Comparison of ENCODE assay signal across 1 cellular context in the genomic region with DNA sequence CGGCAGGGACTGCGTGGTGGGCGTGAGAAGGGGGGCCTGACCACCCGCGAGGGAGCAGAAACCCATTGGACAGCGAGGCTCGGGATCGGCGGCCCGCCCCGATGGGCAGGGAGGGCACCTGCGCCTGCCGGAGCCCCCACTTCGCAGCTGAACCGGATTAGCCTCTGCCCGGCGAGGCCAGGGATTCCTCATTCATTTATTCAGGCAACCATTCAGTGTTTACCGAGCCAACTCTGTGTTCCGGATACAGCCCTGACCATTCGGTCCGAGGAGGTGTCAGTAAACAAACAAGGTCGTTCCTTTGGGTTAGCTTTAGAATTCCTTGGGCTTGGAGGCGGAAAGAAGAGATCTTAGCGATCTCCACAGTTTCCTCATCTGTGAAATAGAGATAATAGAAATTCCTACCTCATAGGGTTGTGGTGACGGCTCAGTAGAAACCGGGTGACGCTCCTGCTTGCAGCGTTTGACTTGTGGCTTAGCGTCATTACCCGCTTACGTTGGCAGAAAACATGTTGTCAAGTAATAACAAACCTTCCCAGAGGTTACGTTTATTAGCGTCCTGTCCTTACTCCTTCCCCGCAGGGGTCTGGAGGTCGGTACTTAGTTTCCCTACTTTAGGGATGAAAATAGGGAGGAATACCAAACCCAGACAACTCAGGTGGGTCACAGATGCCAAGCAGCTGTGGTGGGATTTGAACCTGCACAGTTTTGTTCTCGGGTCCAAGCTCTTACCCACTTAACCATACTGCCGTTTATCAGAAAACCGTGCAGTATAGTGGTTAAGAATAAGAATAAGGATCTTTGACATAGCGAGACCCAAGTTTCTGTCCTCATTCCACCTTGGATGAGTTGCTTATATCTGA.
TF ChIP-seq lines count a peak whose summit lies in the region.

No MANE protein-coding gene starts in this region.

TF ChIP-seq in HepG2, 621 proteins besides CTCF, POLR2A, EP300 and RAD21 (continued from another document and continues in another):
- TF ChIP-seq, protein P1, sequence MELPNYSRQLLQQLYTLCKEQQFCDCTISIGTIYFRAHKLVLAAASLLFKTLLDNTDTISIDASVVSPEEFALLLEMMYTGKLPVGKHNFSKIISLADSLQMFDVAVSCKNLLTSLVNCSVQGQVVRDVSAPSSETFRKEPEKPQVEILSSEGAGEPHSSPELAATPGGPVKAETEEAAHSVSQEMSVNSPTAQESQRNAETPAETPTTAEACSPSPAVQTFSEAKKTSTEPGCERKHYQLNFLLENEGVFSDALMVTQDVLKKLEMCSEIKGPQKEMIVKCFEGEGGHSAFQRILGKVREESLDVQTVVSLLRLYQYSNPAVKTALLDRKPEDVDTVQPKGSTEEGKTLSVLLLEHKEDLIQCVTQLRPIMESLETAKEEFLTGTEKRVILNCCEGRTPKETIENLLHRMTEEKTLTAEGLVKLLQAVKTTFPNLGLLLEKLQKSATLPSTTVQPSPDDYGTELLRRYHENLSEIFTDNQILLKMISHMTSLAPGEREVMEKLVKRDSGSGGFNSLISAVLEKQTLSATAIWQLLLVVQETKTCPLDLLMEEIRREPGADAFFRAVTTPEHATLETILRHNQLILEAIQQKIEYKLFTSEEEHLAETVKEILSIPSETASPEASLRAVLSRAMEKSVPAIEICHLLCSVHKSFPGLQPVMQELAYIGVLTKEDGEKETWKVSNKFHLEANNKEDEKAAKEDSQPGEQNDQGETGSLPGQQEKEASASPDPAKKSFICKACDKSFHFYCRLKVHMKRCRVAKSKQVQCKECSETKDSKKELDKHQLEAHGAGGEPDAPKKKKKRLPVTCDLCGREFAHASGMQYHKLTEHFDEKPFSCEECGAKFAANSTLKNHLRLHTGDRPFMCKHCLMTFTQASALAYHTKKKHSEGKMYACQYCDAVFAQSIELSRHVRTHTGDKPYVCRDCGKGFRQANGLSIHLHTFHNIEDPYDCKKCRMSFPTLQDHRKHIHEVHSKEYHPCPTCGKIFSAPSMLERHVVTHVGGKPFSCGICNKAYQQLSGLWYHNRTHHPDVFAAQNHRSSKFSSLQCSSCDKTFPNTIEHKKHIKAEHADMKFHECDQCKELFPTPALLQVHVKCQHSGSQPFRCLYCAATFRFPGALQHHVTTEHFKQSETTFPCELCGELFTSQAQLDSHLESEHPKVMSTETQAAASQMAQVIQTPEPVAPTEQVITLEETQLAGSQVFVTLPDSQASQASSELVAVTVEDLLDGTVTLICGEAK (IDR thresholded peaks at IDR 0.05) = no peak
- TF ChIP-seq, protein P1 (CRISPR knock-in tag; IDR thresholded peaks at IDR 0.05) = no peak; the same call in 1 of the 2 replicates
- TF ChIP-seq, protein P2, sequence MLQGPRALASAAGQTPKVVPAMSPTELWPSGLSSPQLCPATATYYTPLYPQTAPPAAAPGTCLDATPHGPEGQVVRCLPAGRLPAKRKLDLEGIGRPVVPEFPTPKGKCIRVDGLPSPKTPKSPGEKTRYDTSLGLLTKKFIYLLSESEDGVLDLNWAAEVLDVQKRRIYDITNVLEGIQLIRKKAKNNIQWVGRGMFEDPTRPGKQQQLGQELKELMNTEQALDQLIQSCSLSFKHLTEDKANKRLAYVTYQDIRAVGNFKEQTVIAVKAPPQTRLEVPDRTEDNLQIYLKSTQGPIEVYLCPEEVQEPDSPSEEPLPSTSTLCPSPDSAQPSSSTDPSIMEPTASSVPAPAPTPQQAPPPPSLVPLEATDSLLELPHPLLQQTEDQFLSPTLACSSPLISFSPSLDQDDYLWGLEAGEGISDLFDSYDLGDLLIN (CRISPR knock-in tag; IDR thresholded peaks at IDR 0.05; ENCODE audit: borderline replicate concordance) = peak; percentile 87
- TF ChIP-seq MEIS2 (CRISPR knock-in tag; IDR thresholded peaks at IDR 0.05) (no peak), ZNF766 (CRISPR knock-in tag; IDR thresholded peaks at IDR 0.05; ENCODE audit: borderline replicate concordance) (peak; percentile 78; the same call in 1 of the 2 replicates), NFKBIZ (CRISPR knock-in tag; IDR thresholded peaks at IDR 0.05) (no peak), ZNF615 (CRISPR knock-in tag; IDR thresholded peaks at IDR 0.05; ENCODE audit: borderline replicate concordance) (peak; percentile 96), IRX3 (CRISPR knock-in tag; IDR thresholded peaks at IDR 0.05; ENCODE audit: borderline replicate concordance, low read depth) (no peak), POLR2G (IDR thresholded peaks at IDR 0.05; ENCODE audit: low read depth, low read length) (peak; percentile 91; the same call in 1 of the 2 replicates), ATAD3A (CRISPR knock-in tag; IDR thresholded peaks at IDR 0.05) (no peak), KLF13 (CRISPR knock-in tag; IDR thresholded peaks at IDR 0.05) (peak; percentile 9; the same call in 1 of the 2 replicates), RARA (CRISPR knock-in tag; IDR thresholded peaks at IDR 0.05) (0 out of 2 replicates have a peak, but pooled peaks have one; percentile 16), RORA (CRISPR knock-in tag; IDR thresholded peaks at IDR 0.05) (no peak), FOSL2 (CRISPR knock-in tag; IDR thresholded peaks at IDR 0.05) (peak; percentile 32), GABPA (IDR thresholded peaks at IDR 0.05; ENCODE audit: low read depth, low read length) (no peak), GABPA (CRISPR knock-in tag; IDR thresholded peaks at IDR 0.05; ENCODE audit: low read depth) (peak; percentile 49; the same call in 1 of the 2 replicates), ZNF678 (CRISPR knock-in tag; IDR thresholded peaks at IDR 0.05) (peak; percentile 80; the same call in 1 of the 2 replicates), ELF3 (CRISPR knock-in tag; IDR thresholded peaks at IDR 0.05) (no peak; the same call in 1 of the 2 replicates), TP53 (CRISPR knock-in tag; conservative IDR thresholded peaks at IDR 0.05) (0 out of 2 replicates have a peak, but pooled peaks have one; percentile 63), KLF9 (CRISPR knock-in tag; IDR thresholded peaks at IDR 0.05; ENCODE audit: low read depth) (peak; percentile 89; the same call in 1 of the 2 replicates), MED8 (CRISPR knock-in tag; IDR thresholded peaks at IDR 0.05; ENCODE audit: insufficient replicate concordance) (no peak), ZC3H13 (CRISPR knock-in tag; IDR thresholded peaks at IDR 0.05) (no peak; the same call in 1 of the 2 replicates), HOXD1 (CRISPR knock-in tag; IDR thresholded peaks at IDR 0.05) (peak; percentile 54; the same call in 1 of the 2 replicates), FOXA1 (IDR thresholded peaks at IDR 0.05) (no peak), FOXA1 (CRISPR knock-in tag; IDR thresholded peaks at IDR 0.05) (peak; percentile 80), FOXA3 (CRISPR knock-in tag; IDR thresholded peaks at IDR 0.05) (peak; percentile 78), ARNTL (CRISPR knock-in tag; IDR thresholded peaks at IDR 0.05) (peak; percentile 46; the same call in 1 of the 2 replicates), RBFOX2 (IDR thresholded peaks at IDR 0.05; ENCODE audit: low read depth, low read length) (peak; percentile 55), ZNF709 (CRISPR knock-in tag; IDR thresholded peaks at IDR 0.05) (no peak), HDAC6 (IDR thresholded peaks at IDR 0.05; ENCODE audit: low read depth, low read length) (no peak), FOXO1 (CRISPR knock-in tag; IDR thresholded peaks at IDR 0.05) (peak; percentile 42), JUN (CRISPR knock-in tag; IDR thresholded peaks at IDR 0.05) (no peak; the same call in 1 of the 2 replicates), ZFP36L2 (CRISPR knock-in tag; IDR thresholded peaks at IDR 0.05) (no peak), SSRP1 (CRISPR knock-in tag; IDR thresholded peaks at IDR 0.05) (peak; percentile 100)
- TF ChIP-seq, protein P3, sequence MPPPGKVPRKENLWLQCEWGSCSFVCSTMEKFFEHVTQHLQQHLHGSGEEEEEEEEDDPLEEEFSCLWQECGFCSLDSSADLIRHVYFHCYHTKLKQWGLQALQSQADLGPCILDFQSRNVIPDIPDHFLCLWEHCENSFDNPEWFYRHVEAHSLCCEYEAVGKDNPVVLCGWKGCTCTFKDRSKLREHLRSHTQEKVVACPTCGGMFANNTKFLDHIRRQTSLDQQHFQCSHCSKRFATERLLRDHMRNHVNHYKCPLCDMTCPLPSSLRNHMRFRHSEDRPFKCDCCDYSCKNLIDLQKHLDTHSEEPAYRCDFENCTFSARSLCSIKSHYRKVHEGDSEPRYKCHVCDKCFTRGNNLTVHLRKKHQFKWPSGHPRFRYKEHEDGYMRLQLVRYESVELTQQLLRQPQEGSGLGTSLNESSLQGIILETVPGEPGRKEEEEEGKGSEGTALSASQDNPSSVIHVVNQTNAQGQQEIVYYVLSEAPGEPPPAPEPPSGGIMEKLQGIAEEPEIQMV (CRISPR knock-in tag; IDR thresholded peaks at IDR 0.05; ENCODE audit: low read depth) = 0 out of 2 replicates have a peak, but pooled peaks have one; percentile 12
- TF ChIP-seq, protein P4, sequence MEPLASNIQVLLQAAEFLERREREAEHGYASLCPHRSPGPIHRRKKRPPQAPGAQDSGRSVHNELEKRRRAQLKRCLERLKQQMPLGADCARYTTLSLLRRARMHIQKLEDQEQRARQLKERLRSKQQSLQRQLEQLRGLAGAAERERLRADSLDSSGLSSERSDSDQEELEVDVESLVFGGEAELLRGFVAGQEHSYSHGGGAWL (CRISPR knock-in tag; IDR thresholded peaks at IDR 0.05) = no peak
- TF ChIP-seq, protein P5, sequence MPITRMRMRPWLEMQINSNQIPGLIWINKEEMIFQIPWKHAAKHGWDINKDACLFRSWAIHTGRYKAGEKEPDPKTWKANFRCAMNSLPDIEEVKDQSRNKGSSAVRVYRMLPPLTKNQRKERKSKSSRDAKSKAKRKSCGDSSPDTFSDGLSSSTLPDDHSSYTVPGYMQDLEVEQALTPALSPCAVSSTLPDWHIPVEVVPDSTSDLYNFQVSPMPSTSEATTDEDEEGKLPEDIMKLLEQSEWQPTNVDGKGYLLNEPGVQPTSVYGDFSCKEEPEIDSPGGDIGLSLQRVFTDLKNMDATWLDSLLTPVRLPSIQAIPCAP (CRISPR knock-in tag; IDR thresholded peaks at IDR 0.05; ENCODE audit: low read depth) = no peak
- TF ChIP-seq, protein P6, sequence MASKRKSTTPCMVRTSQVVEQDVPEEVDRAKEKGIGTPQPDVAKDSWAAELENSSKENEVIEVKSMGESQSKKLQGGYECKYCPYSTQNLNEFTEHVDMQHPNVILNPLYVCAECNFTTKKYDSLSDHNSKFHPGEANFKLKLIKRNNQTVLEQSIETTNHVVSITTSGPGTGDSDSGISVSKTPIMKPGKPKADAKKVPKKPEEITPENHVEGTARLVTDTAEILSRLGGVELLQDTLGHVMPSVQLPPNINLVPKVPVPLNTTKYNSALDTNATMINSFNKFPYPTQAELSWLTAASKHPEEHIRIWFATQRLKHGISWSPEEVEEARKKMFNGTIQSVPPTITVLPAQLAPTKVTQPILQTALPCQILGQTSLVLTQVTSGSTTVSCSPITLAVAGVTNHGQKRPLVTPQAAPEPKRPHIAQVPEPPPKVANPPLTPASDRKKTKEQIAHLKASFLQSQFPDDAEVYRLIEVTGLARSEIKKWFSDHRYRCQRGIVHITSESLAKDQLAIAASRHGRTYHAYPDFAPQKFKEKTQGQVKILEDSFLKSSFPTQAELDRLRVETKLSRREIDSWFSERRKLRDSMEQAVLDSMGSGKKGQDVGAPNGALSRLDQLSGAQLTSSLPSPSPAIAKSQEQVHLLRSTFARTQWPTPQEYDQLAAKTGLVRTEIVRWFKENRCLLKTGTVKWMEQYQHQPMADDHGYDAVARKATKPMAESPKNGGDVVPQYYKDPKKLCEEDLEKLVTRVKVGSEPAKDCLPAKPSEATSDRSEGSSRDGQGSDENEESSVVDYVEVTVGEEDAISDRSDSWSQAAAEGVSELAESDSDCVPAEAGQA (IDR thresholded peaks at IDR 0.05; ENCODE audit: low read depth) = peak; percentile 66
- TF ChIP-seq, protein P6 (CRISPR knock-in tag; IDR thresholded peaks at IDR 0.05; ENCODE audit: borderline replicate concordance) = 0 out of 2 replicates have a peak, but pooled peaks have one; percentile 69
